Comparison of ENCODE assay signal across 9 cellular contexts in genomic region chr15:63210151-63211051, GRCh38. TPM values are rescaled to one million over a fixed set of nuclear protein-coding genes. Genes with fewer than 3 reads are reported as not detected.
A peak's percentile ranks its signal among the peaks of the same experiment; 100 is the strongest.
DNase-seq lines count a peak whose midpoint lies in the region; ATAC-seq and TF ChIP-seq lines count a peak whose summit lies in the region.
"Had no signal": no experiment of that assay in that cellular context is flagged by ENCODE, and none has a peak within 500 bp of the region (broad histone marks: within the 10 kb centered on the region; RNA-seq: fewer than 3 reads in every experiment).

No MANE protein-coding gene starts in this region.

- H3K36me3 ChIP-seq in lower lobe of right lung, result no peaks in the 10 kb centered on the region
- no peaks in the 10 kb centered on the region for H3K36me3 ChIP-seq in upper lobe of right lung

- H3K27me3 ChIP-seq in lower lobe of right lung (ENCODE audit: low read depth) (no peaks in the 10 kb centered on the region), upper lobe of right lung (no peaks in the 10 kb centered on the region)

- ATAC-seq in Right ventricle myocardium superior (ENCODE audit: poor library complexity) (peak; percentile 32), left cardiac atrium (no peak), lower lobe of right lung (no peak), upper lobe of right lung (no peak), HG03460 (IDR thresholded peaks at IDR 0.05; ENCODE audit: unreplicated experiment) (no peak)

- intact Hi-C loops in Right ventricle myocardium superior (cut with DNase I), result no loop called here
- intact Hi-C loops in left cardiac atrium (cut with DNase I), result no loop called here
- intact Hi-C loops in lower lobe of right lung (cut with DNase I), result no loop called here
- intact Hi-C loops in upper lobe of right lung (cut with DNase I), result no loop called here

- DNase-seq in Right ventricle myocardium superior, result no peak
- DNase-seq in left cardiac atrium, result no peak
- DNase-seq in activated T-cell treated with anti-CD3 and anti-CD28 coated beads, Interleukin-2, amount 50 U/mL, for 48 hours, result peak; percentile 41 to 45
- no peak for DNase-seq in lower lobe of right lung
- DNase-seq in upper lobe of right lung, result no peak
- DNase-seq in NCI-H187 (lab: John Stamatoyannopoulos, UW), result no peak
- DNase-seq in cerebellar cortex (ENCODE audit: low spot score), result no peak
- DNase-seq: COR-L47 had no signal

- H3K27ac ChIP-seq in lower lobe of right lung (peak overlapping the region; percentile 43), upper lobe of right lung (peak overlapping the region; percentile 26)

- H3K9me3 ChIP-seq in lower lobe of right lung (no peaks in the 10 kb centered on the region), upper lobe of right lung (no peaks in the 10 kb centered on the region)

- H3K4me1 ChIP-seq in lower lobe of right lung, result peaks cover 49% of the 10 kb centered on the region
- peaks cover 36% of the 10 kb centered on the region for H3K4me1 ChIP-seq in upper lobe of right lung

- TF ChIP-seq CTCF in lower lobe of right lung (IDR thresholded peaks at IDR 0.05) (no peak), upper lobe of right lung (IDR thresholded peaks at IDR 0.05) (no peak)

- H3K4me3 ChIP-seq in lower lobe of right lung (no peak overlapping the region), upper lobe of right lung (no peak overlapping the region)

RNA-seq across cellular contexts. Expression of gene RAB8B, which starts 21.0 kb away (rescaled TPM):
- 10.0 TPM for total RNA-seq in Right ventricle myocardium superior
- 10 to 100 TPM; 19.7 to 21.9 TPM for total RNA-seq in left cardiac atrium
- total RNA-seq in lower lobe of right lung, result 72.7 TPM
- total RNA-seq in upper lobe of right lung, result 54.5 TPM

RNA-seq across cellular contexts. Expression of gene RPS27L, which starts 53.1 kb away (rescaled TPM):
- total RNA-seq in Right ventricle myocardium superior (179 TPM), left cardiac atrium (100 to 1,000 TPM; 137 to 159 TPM), lower lobe of right lung (184 TPM), upper lobe of right lung (196 TPM)

Comparison
In these comparisons a context has a peak if more than half of its experiments do, and no peak if none do; other contexts are left out.
1. DNase-seq: peak in activated T-cell treated with anti-CD3 and anti-CD28 coated beads, Interleukin-2, amount 50 U/mL, for 48 hours (2 of 2); none in Right ventricle myocardium superior (single experiment), left cardiac atrium (single experiment), lower lobe of right lung (single experiment), upper lobe of right lung (single experiment), NCI-H187 (0 of 2) and cerebellar cortex (single experiment).